18 cellular contexts compared by ENCODE assay signal in genomic region chr3:156256256-156256655, GRCh38.
"Had no signal": no experiment of that assay in that cellular context is flagged by ENCODE, and none has a peak within 500 bp of the region (broad histone marks: within the 10 kb centered on the region; RNA-seq: fewer than 3 reads in every experiment).

No MANE protein-coding gene starts in this region.

- H3K27ac ChIP-seq: gastrocnemius medialis, sigmoid colon, suprapubic skin, thyroid gland had no signal

- H3K9me3 Mint-ChIP-seq: effector memory CD8-positive, alpha-beta T cell; immature natural killer cell; naive thymus-derived CD4-positive, alpha-beta T cell; nephron progenitor cell; stimulated activated effector memory CD8-positive, alpha-beta T cell treated with anti-CD3 and anti-CD28 coated beads, Interleukin-12 subunit alpha, Interleukin-12 subunit beta, amount 100 ng/mL, for 72 hours; type B pancreatic cell had no signal

- H3K36me3 Mint-ChIP-seq: immature natural killer cell; naive thymus-derived CD4-positive, alpha-beta T cell; stimulated activated effector memory CD8-positive, alpha-beta T cell treated with anti-CD3 and anti-CD28 coated beads, Interleukin-12 subunit alpha, Interleukin-12 subunit beta, amount 100 ng/mL, for 72 hours; type B pancreatic cell had no signal

- H3K4me1 ChIP-seq: suprapubic skin had no signal

- FAIRE-seq: small intestine, urothelium cell line had no signal

- DNase-seq: effector memory CD8-positive, alpha-beta T cell; erythroblast; gastrocnemius medialis; immature natural killer cell; left colon; mesendoderm; naive thymus-derived CD4-positive, alpha-beta T cell; nephron progenitor cell; sigmoid colon; small intestine; stimulated activated CD4-positive, alpha-beta T cell treated with anti-CD3 and anti-CD28 coated beads, Interleukin-4, amount 100 ng/mL, for 1 hour; stimulated activated CD8-positive, alpha-beta memory T cell treated with anti-CD3 and anti-CD28 coated beads, Interleukin-4, amount 100 ng/mL, for 48 hours; stimulated activated naive CD8-positive, alpha-beta T cell treated with anti-CD3 and anti-CD28 coated beads, Interleukin-15, Interleukin-2, amounts not matched to agents 100 U/mL and 50 U/mL, for 24 hours; thyroid gland had no signal

- H3K27me3 ChIP-seq: gastrocnemius medialis, sigmoid colon, suprapubic skin, thyroid gland had no signal

- H3K36me3 ChIP-seq: gastrocnemius medialis, sigmoid colon, suprapubic skin, thyroid gland had no signal

- ATAC-seq: effector memory CD8-positive, alpha-beta T cell; gastrocnemius medialis; left colon; naive thymus-derived CD4-positive, alpha-beta T cell; stimulated activated effector memory CD8-positive, alpha-beta T cell treated with anti-CD3 and anti-CD28 coated beads, Interleukin-12 subunit alpha, Interleukin-12 subunit beta, amount 100 ng/mL, for 72 hours; stimulated activated naive CD8-positive, alpha-beta T cell treated with anti-CD3 and anti-CD28 coated beads, Interleukin-15, Interleukin-2, amounts not matched to agents 100 U/mL and 50 U/mL, for 24 hours had no signal

- H3K27ac Mint-ChIP-seq: effector memory CD8-positive, alpha-beta T cell; immature natural killer cell; naive thymus-derived CD4-positive, alpha-beta T cell; stimulated activated effector memory CD8-positive, alpha-beta T cell treated with anti-CD3 and anti-CD28 coated beads, Interleukin-12 subunit alpha, Interleukin-12 subunit beta, amount 100 ng/mL, for 72 hours; type B pancreatic cell had no signal

- H3K4me1 Mint-ChIP-seq: immature natural killer cell; naive thymus-derived CD4-positive, alpha-beta T cell; stimulated activated effector memory CD8-positive, alpha-beta T cell treated with anti-CD3 and anti-CD28 coated beads, Interleukin-12 subunit alpha, Interleukin-12 subunit beta, amount 100 ng/mL, for 72 hours had no signal

- H3K4me3 Mint-ChIP-seq: effector memory CD8-positive, alpha-beta T cell; immature natural killer cell; naive thymus-derived CD4-positive, alpha-beta T cell; nephron progenitor cell; stimulated activated effector memory CD8-positive, alpha-beta T cell treated with anti-CD3 and anti-CD28 coated beads, Interleukin-12 subunit alpha, Interleukin-12 subunit beta, amount 100 ng/mL, for 72 hours; type B pancreatic cell had no signal

- H3K27me3 Mint-ChIP-seq: type B pancreatic cell had no signal

- H3K9me3 ChIP-seq: gastrocnemius medialis, sigmoid colon, suprapubic skin, thyroid gland had no signal

- H3K4me3 ChIP-seq: gastrocnemius medialis, sigmoid colon, suprapubic skin, thyroid gland had no signal
